Comparison of ENCODE assay signal across 17 cellular contexts in the genomic region with DNA sequence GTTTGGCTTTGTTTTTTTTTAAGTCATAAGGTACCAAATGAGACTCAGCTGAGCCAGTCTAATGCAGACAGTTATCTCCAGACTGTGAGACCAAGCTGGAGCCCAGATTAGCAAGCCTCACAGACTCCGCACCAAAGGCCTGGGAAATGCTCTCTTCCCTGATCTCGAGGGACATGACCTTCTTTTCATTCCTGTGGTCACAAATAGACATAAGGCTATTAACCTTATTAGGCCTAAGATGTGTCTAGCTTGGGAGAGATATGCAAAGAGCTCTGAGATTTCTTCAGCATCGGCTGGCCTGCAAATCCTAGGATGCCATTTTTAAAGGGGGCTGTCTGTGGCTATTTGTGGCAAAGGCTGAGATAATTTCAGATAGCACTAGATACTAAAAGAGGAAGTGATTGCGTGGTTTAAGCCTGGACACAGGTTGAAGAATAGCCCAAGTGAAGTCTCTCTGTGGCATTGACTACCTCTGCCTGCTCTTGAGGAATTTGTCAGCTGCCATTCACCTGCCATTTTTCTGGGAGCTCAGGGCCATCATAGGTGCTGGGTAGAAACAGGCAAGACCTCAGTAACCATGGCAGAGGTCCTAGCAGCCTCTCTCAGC.
DNase-seq lines count a peak whose midpoint lies in the region; ATAC-seq and TF ChIP-seq lines count a peak whose summit lies in the region.
"Had no signal": no experiment of that assay in that cellular context is flagged by ENCODE, and none has a peak within 500 bp of the region (broad histone marks: within the 10 kb centered on the region; RNA-seq: fewer than 3 reads in every experiment).

No MANE protein-coding gene starts in this region.

- no peak overlapping the region for H2AFZ ChIP-seq in smooth muscle cell (ENCODE audit: low read depth)

- H3K36me3 ChIP-seq in WERI-Rb-1 (no peaks in the 10 kb centered on the region), smooth muscle cell (ENCODE audit: low read depth) (no peaks in the 10 kb centered on the region)
- H3K36me3 ChIP-seq: MG63, pancreas had no signal

- no peaks in the 10 kb centered on the region for H3K79me2 ChIP-seq in smooth muscle cell (ENCODE audit: low read depth)

- 9% methylated on average over 4 of the region's 4 CpGs for WGBS in smooth muscle cell (ENCODE audit: low lambda C conversion rate)

- peaks cover 7% of the 10 kb centered on the region for H3K4me1 Mint-ChIP-seq in progenitor cell of endocrine pancreas (ENCODE audit: low read depth)
- H3K4me1 Mint-ChIP-seq: CD14-positive monocyte had no signal

- TF ChIP-seq CTCF in WERI-Rb-1 (IDR thresholded peaks at IDR 0.05; ENCODE audit: low read depth, low read length), result no peak
- no peak for TF ChIP-seq CTCF in smooth muscle cell (IDR thresholded peaks at IDR 0.05; ENCODE audit: borderline replicate concordance, insufficient read depth, poor library complexity, severe bottlenecking)
- no peak for TF ChIP-seq CTCF in progenitor cell of endocrine pancreas (IDR thresholded peaks at IDR 0.05; ENCODE audit: unreplicated experiment)

- peak overlapping the region; percentile 48 for H3K4me2 ChIP-seq in smooth muscle cell

- H3K27me3 Mint-ChIP-seq in progenitor cell of endocrine pancreas, result no peaks in the 10 kb centered on the region

- H4K20me1 ChIP-seq in smooth muscle cell (ENCODE audit: low read depth), result no peaks in the 10 kb centered on the region

- H3K27ac ChIP-seq in WERI-Rb-1, result no peak overlapping the region
- H3K27ac ChIP-seq in smooth muscle cell (ENCODE audit: low read depth), result no peak overlapping the region
- H3K27ac ChIP-seq: pancreas had no signal

- H3K36me3 Mint-ChIP-seq in progenitor cell of endocrine pancreas (ENCODE audit: insufficient read depth), result peaks cover 2% of the 10 kb centered on the region
- H3K36me3 Mint-ChIP-seq: CD14-positive monocyte had no signal

- H3K27me3 ChIP-seq in WERI-Rb-1 (ENCODE audit: insufficient read depth, low read depth, severe bottlenecking) (peaks cover 43% of the 10 kb centered on the region), smooth muscle cell (ENCODE audit: low read depth) (no peaks in the 10 kb centered on the region)
- H3K27me3 ChIP-seq: MG63, pancreas had no signal

- peaks cover 6% of the 10 kb centered on the region for H3K4me1 ChIP-seq in smooth muscle cell (ENCODE audit: low read depth)
- H3K4me1 ChIP-seq: pancreas had no signal

- no peak overlapping the region for H3K4me3 Mint-ChIP-seq in progenitor cell of endocrine pancreas (ENCODE audit: low read depth)
- H3K4me3 Mint-ChIP-seq: activated naive CD4-positive, alpha-beta T cell treated with anti-CD3 and anti-CD28 coated beads, Interleukin-2, amount 50 U/mL, for 24 hours; CD14-positive monocyte had no signal

- H3F3A ChIP-seq in smooth muscle cell (ENCODE audit: low read depth), result no peaks in the 10 kb centered on the region

- DNase-seq in SIG-M5 treated with dmso at 0.1 percent for 504 hours (lab: John Stamatoyannopoulos, UW; ENCODE audit: unreplicated experiment) (peak; percentile 26), SIG-M5 (lab: John Stamatoyannopoulos, UW) (no peak), WERI-Rb-1 (peak; percentile 89), left cardiac atrium (no peak), smooth muscle cell (lab: John Stamatoyannopoulos, UW; ENCODE audit: unreplicated experiment) (no peak), progenitor cell of endocrine pancreas (ENCODE audit: low spot score, unreplicated experiment) (no peak), DMS114 treated with DMSO at 0.1 percent for 48 hours (lab: John Stamatoyannopoulos, UW; ENCODE audit: unreplicated experiment) (no peak)
- DNase-seq: activated CD4-positive, alpha-beta T cell treated with anti-CD3 and anti-CD28 coated beads, Interleukin-2, amount 50 U/mL, for 4 hours; activated T-cell treated with anti-CD3 and anti-CD28 coated beads, Interleukin-2, amount 50 U/mL, for 1 hour; effector CD4-positive, alpha-beta T cell; MG63; pancreas; stimulated activated naive CD4-positive, alpha-beta T cell treated with Interleukin-2 at 50 U/mL for 16 hours had no signal

- no peak overlapping the region for H3K9ac ChIP-seq in smooth muscle cell (ENCODE audit: low read depth)

- H3K9me3 ChIP-seq in WERI-Rb-1 (ENCODE audit: severe bottlenecking) (peaks cover 8% of the 10 kb centered on the region), smooth muscle cell (replicated peaks; ENCODE audit: low read depth) (no peaks in the 10 kb centered on the region)
- H3K9me3 ChIP-seq: MG63, pancreas had no signal

- no peaks in the 10 kb centered on the region for H3K9me3 Mint-ChIP-seq in progenitor cell of endocrine pancreas (ENCODE audit: low read depth)
- H3K9me3 Mint-ChIP-seq: activated naive CD4-positive, alpha-beta T cell treated with anti-CD3 and anti-CD28 coated beads, Interleukin-2, amount 50 U/mL, for 24 hours had no signal

- H3K4me3 ChIP-seq in WERI-Rb-1 (ENCODE audit: low read depth, low read length) (no peak overlapping the region), smooth muscle cell (no peak overlapping the region)
- H3K4me3 ChIP-seq: MG63, pancreas had no signal

- ATAC-seq in left cardiac atrium (peak; percentile 47 to 80), GM21576 (IDR thresholded peaks at IDR 0.05; ENCODE audit: unreplicated experiment) (no peak)
- ATAC-seq: left lobe of liver had no signal

- intact Hi-C loops in left cardiac atrium (cut with DNase I), result loop anchor here in 1 of 2 donors (10.0 kb wide), 2 partner anchors 106 to 296 kb away; no protein-coding TSS in a partner anchor

- no peak overlapping the region for H3K27ac Mint-ChIP-seq in progenitor cell of endocrine pancreas
- H3K27ac Mint-ChIP-seq: activated naive CD4-positive, alpha-beta T cell treated with anti-CD3 and anti-CD28 coated beads, Interleukin-2, amount 50 U/mL, for 24 hours; CD14-positive monocyte had no signal

Comparison
In these comparisons a context has a peak if more than half of its experiments do, and no peak if none do; other contexts are left out.
1. DNase-seq: peak in SIG-M5 treated with dmso at 0.1 percent for 504 hours (single experiment) and WERI-Rb-1 (single experiment); none in SIG-M5 (single experiment), left cardiac atrium (single experiment), smooth muscle cell (single experiment), progenitor cell of endocrine pancreas (single experiment) and DMS114 treated with DMSO at 0.1 percent for 48 hours (single experiment).